9 cellular contexts compared by ENCODE assay signal in the genomic region with DNA sequence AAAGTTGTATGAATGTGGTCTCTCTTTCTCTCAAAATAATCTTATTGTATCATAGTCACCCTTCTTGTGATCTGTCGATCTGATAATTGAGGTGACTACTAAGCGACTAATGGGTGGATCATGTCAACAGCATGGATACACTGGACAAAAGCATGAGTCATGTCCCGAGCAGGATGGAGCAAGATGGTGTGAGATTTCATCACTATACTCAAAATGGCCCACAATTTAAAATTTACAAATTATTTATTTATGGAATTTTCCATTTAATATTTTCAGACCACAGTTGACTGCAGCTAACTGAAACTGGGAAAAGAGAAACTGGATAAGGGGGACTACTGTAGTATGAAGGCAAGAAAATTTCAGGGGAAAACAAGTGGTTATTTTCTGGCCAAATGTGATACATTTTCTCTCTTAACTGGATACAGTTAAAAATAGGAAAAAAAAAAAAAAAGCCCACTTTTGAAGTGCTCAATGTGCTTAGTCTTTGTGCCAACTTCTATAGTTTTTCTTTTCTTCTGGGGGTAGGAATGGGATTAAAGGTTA. TPM values are rescaled to one million over a fixed set of nuclear protein-coding genes. Genes with fewer than 3 reads are reported as not detected.
DNase-seq lines count a peak whose midpoint lies in the region; ATAC-seq and FAIRE-seq lines count a peak whose summit lies in the region.
"Had no signal": no experiment of that assay in that cellular context is flagged by ENCODE, and none has a peak within 500 bp of the region (broad histone marks: within the 10 kb centered on the region; RNA-seq: fewer than 3 reads in every experiment).

No MANE protein-coding gene starts in this region.

- H3K27me3 ChIP-seq in adipocyte (replicated peaks; ENCODE audit: control insufficient read depth, insufficient read depth, low read length) = no peaks in the 10 kb centered on the region

- peaks cover 0 to 7% (median 2%) of the 10 kb centered on the region in 3 donors for H3K36me3 Mint-ChIP-seq in naive thymus-derived CD8-positive, alpha-beta T cell

- peak overlapping the region in 2 of 10 donors; percentile 16 to 50 for H3K4me3 Mint-ChIP-seq in naive thymus-derived CD8-positive, alpha-beta T cell
- H3K4me3 Mint-ChIP-seq: activated CD8-positive, alpha-beta memory T cell treated with anti-CD3 and anti-CD28 coated beads, Interleukin-2, amount 10 ng/mL, durations not matched to agents 7 days and 5 days had no signal

- peaks cover 6% of the 10 kb centered on the region for H3K36me3 ChIP-seq in adipocyte (ENCODE audit: control insufficient read depth, insufficient read depth, low read length, severe bottlenecking)

- no peaks in the 10 kb centered on the region for H3K9me3 ChIP-seq in adipocyte (ENCODE audit: control insufficient read depth, low read length)

- H3K9ac ChIP-seq in adipocyte (ENCODE audit: low read length) = peak overlapping the region; percentile 72

- no peak for FAIRE-seq in HTR-8/SVneo (lab: Jason Lieb, UNC)

- ATAC-seq in naive thymus-derived CD8-positive, alpha-beta T cell = no peak
- ATAC-seq in GM18873 (IDR thresholded peaks at IDR 0.05; ENCODE audit: low FRiP score, unreplicated experiment) = no peak
- ATAC-seq: activated CD8-positive, alpha-beta memory T cell treated with anti-CD3 and anti-CD28 coated beads, Interleukin-2, amount 10 ng/mL, durations not matched to agents 7 days and 5 days had no signal

- no peaks in the 10 kb centered on the region for H3K27me3 Mint-ChIP-seq in naive thymus-derived CD8-positive, alpha-beta T cell
- H3K27me3 Mint-ChIP-seq: activated CD8-positive, alpha-beta memory T cell treated with anti-CD3 and anti-CD28 coated beads, Interleukin-2, amount 10 ng/mL, durations not matched to agents 7 days and 5 days had no signal

- H3K4me3 ChIP-seq in adipocyte (ENCODE audit: low read length) = peak overlapping the region; percentile 48

- peaks cover 33% of the 10 kb centered on the region for H3K4me1 ChIP-seq in adipocyte (ENCODE audit: control insufficient read depth, insufficient read depth, low read length)

- peaks cover 12 to 47% (median 38%) of the 10 kb centered on the region in 4 donors for H3K4me1 Mint-ChIP-seq in naive thymus-derived CD8-positive, alpha-beta T cell

- DNase-seq in COLO829 (ENCODE audit: low spot score) = peak; percentile 74
- DNase-seq in HTR-8/SVneo (ENCODE audit: insufficient read length, low spot score) = peak; percentile 40
- peak; percentile 84 for DNase-seq in adipocyte (ENCODE audit: low read depth)
- DNase-seq in lung microvascular endothelial cell (ENCODE audit: low read depth in 2 of 2) = peak; percentile 86 to 92
- no peak for DNase-seq in naive thymus-derived CD8-positive, alpha-beta T cell
- no peak for DNase-seq in NCI-H1105 (lab: John Stamatoyannopoulos, UW)
- DNase-seq in NCI-H446 (lab: John Stamatoyannopoulos, UW) = no peak
- DNase-seq: activated CD8-positive, alpha-beta memory T cell treated with anti-CD3 and anti-CD28 coated beads, Interleukin-2, amount 10 ng/mL, durations not matched to agents 7 days and 5 days had no signal

- POLR2A ChIA-PET in naive thymus-derived CD8-positive, alpha-beta T cell (lab: Charles Lee) = no interaction called here

- H3K9me3 Mint-ChIP-seq in naive thymus-derived CD8-positive, alpha-beta T cell = peaks cover 0 to 2% (median 0%) of the 10 kb centered on the region in 9 donors

- peak overlapping the region in 1 of 10 donors; percentile 38 for H3K27ac Mint-ChIP-seq in naive thymus-derived CD8-positive, alpha-beta T cell
- H3K27ac Mint-ChIP-seq: activated CD8-positive, alpha-beta memory T cell treated with anti-CD3 and anti-CD28 coated beads, Interleukin-2, amount 10 ng/mL, durations not matched to agents 7 days and 5 days had no signal

RNA-seq across cellular contexts. Expression of a gene that starts 25.3 kb away (rescaled TPM):
- total RNA-seq in lung microvascular endothelial cell = 6.8 and 8.1 TPM in 2 replicates
- total RNA-seq in naive thymus-derived CD8-positive, alpha-beta T cell = 1 to 10 TPM; 3.2 to 3.7 TPM
- 1 to 10 TPM; 2.8 to 5.3 (median 4.1) TPM for polyA plus RNA-seq in naive thymus-derived CD8-positive, alpha-beta T cell

Comparison
In these comparisons a context has a peak if more than half of its experiments do, and no peak if none do; other contexts are left out.
1. DNase-seq: peak in COLO829 (single experiment), HTR-8/SVneo (single experiment), adipocyte (single experiment) and lung microvascular endothelial cell (2 of 2); none in naive thymus-derived CD8-positive, alpha-beta T cell (0 of 10), NCI-H1105 (single experiment) and NCI-H446 (0 of 2).